ENCODE assay signal across 19 cellular contexts in genomic region chr12:9910716-9911421, GRCh38. TPM values are rescaled to one million over a fixed set of nuclear protein-coding genes. Genes with fewer than 3 reads are reported as not detected.
DNase-seq lines count a peak whose midpoint lies in the region; ATAC-seq and TF ChIP-seq lines count a peak whose summit lies in the region.
"Had no signal": no experiment of that assay in that cellular context is flagged by ENCODE, and none has a peak within 500 bp of the region (broad histone marks: within the 10 kb centered on the region; RNA-seq: fewer than 3 reads in every experiment).

No MANE protein-coding gene starts in this region.

- CTCF ChIA-PET in A673 (lab: Charles Lee) (no interaction called here), HEK293 (lab: Yijun Ruan, JAX) (no interaction called here)

- 58% methylated on average over 7 of the region's 7 CpGs for WGBS in hepatocyte (ENCODE audit: low lambda C conversion rate, missing lambda C conversion rate)

- peaks cover 2% of the 10 kb centered on the region for H3K79me2 ChIP-seq in hepatocyte

- H3K9me3 Mint-ChIP-seq in stimulated activated memory B cell treated with anti-CD40 and anti-IgM and Interleukin-4, amounts not matched to agents 10 μg/mL and 1 μg/mL and 100 μg/mL, for 72 hours: peaks cover 19% of the 10 kb centered on the region

- H3K27me3 ChIP-seq in A673 (replicated peaks; ENCODE audit: insufficient read depth, low read depth, low read length, poor library complexity): no peaks in the 10 kb centered on the region
- no peaks in the 10 kb centered on the region for H3K27me3 ChIP-seq in adipocyte (replicated peaks; ENCODE audit: control insufficient read depth, insufficient read depth, low read length)
- H3K27me3 ChIP-seq in hepatocyte: no peaks in the 10 kb centered on the region
- H3K27me3 ChIP-seq: esophagus squamous epithelium had no signal

- H3K27ac ChIP-seq in A673 (ENCODE audit: low read depth, low read length, poor library complexity, severe bottlenecking) (no peak overlapping the region), HEK293 (ENCODE audit: extremely low read depth, low read depth, low read length) (no peak overlapping the region), hepatocyte (peak overlapping the region; percentile 92)
- H3K27ac ChIP-seq: esophagus squamous epithelium had no signal

- H3K9ac ChIP-seq in adipocyte (ENCODE audit: low read length): no peak overlapping the region

- H3K4me3 ChIP-seq in A673 (ENCODE audit: low read depth, low read length, poor library complexity, severe bottlenecking): no peak overlapping the region
- H3K4me3 ChIP-seq in HEK293 (ENCODE audit: low read depth, low read length): no peak overlapping the region
- H3K4me3 ChIP-seq in adipocyte (ENCODE audit: low read length): peak overlapping the region; percentile 50
- no peak overlapping the region for H3K4me3 ChIP-seq in hepatocyte
- H3K4me3 ChIP-seq: esophagus squamous epithelium had no signal

- POLR2A ChIA-PET in A673 (lab: Charles Lee; ENCODE audit: low non-redundant PET): no interaction called here
- POLR2A ChIA-PET in HEK293 (lab: Yijun Ruan, JAX): no interaction called here

- intact Hi-C loops in A673 (cut with micrococcal nuclease; ENCODE audit: unreplicated experiment) (no loop called here), head of caudate nucleus (cut with DNase I) (no loop called here)

- H3K4me2 ChIP-seq in hepatocyte: peak overlapping the region; percentile 52

- no peak for ATAC-seq in stimulated activated memory B cell treated with anti-CD40 and anti-IgM and Interleukin-4, amounts not matched to agents 10 μg/mL and 1 μg/mL and 100 μg/mL, for 72 hours
- ATAC-seq: Right ventricle myocardium inferior had no signal

- peaks cover 5% of the 10 kb centered on the region for H3K36me3 Mint-ChIP-seq in stimulated activated memory B cell treated with anti-CD40 and anti-IgM and Interleukin-4, amounts not matched to agents 10 μg/mL and 1 μg/mL and 100 μg/mL, for 72 hours

- H3K4me1 ChIP-seq in A673 (ENCODE audit: insufficient read depth, low read length, poor library complexity, severe bottlenecking): no peaks in the 10 kb centered on the region
- H3K4me1 ChIP-seq in HEK293 (ENCODE audit: control insufficient read depth, insufficient read depth, low read length): no peaks in the 10 kb centered on the region
- H3K4me1 ChIP-seq in adipocyte (ENCODE audit: control insufficient read depth, insufficient read depth, low read length): no peaks in the 10 kb centered on the region
- H3K4me1 ChIP-seq in hepatocyte (ENCODE audit: insufficient read depth): peaks cover 23% of the 10 kb centered on the region

- TF ChIP-seq CTCF in A673 (conservative IDR thresholded peaks at IDR 0.05; ENCODE audit: low read depth, low read length) (no peak), HEK293 (tag by site-specific recombination; IDR thresholded peaks at IDR 0.05) (no peak), hepatocyte (IDR thresholded peaks at IDR 0.05; ENCODE audit: poor library complexity) (no peak)

- peaks cover 22% of the 10 kb centered on the region for H3K27me3 Mint-ChIP-seq in stimulated activated memory B cell treated with anti-CD40 and anti-IgM and Interleukin-4, amounts not matched to agents 10 μg/mL and 1 μg/mL and 100 μg/mL, for 72 hours

- DNase-seq in A673 (ENCODE audit: low spot score): peak; percentile 23
- no peak for DNase-seq in adipocyte (ENCODE audit: low read depth)
- DNase-seq in hepatocyte (ENCODE audit: low spot score): peak; percentile 74
- no peak for DNase-seq in amygdala (lab: John Stamatoyannopoulos, UW)
- DNase-seq in stimulated activated CD8-positive, alpha-beta memory T cell treated with anti-CD3 and anti-CD28 coated beads, Interleukin-4, amount 100 ng/mL, for 48 hours: no peak
- DNase-seq in head of caudate nucleus: no peak
- DNase-seq: activated CD4-positive, alpha-beta T cell treated with anti-CD3 and anti-CD28 coated beads for 4 hours; anterior cingulate cortex; cortex of kidney; esophagus squamous epithelium; NCI-H2081 treated with DMSO at 0.1 percent for 48 hours; NCI-H748 treated with DMSO at 0.1 percent for 48 hours; small intestine had no signal

- no peak overlapping the region for H3K27ac Mint-ChIP-seq in stimulated activated memory B cell treated with anti-CD40 and anti-IgM and Interleukin-4, amounts not matched to agents 10 μg/mL and 1 μg/mL and 100 μg/mL, for 72 hours
- H3K27ac Mint-ChIP-seq: activated T-helper 1 cell treated with anti-CD3 and anti-CD28 coated beads, Interleukin-12 subunit alpha, Interleukin-12 subunit beta, Interleukin-2, Interleukin-4 antibody, amounts not matched to agents 30 ng/mL and 10 ng/mL and 1 ng/mL, durations not matched to agents 14 hours and 24 hours and 36 hours; T-helper 2 cell treated with Interferon-gamma antibody and Interleukin-4, amounts not matched to agents 5 μg/mL and 100 μg/mL, for 36 hours had no signal

- no peaks in the 10 kb centered on the region for H4K20me1 ChIP-seq in hepatocyte (ENCODE audit: insufficient read depth, poor library complexity, severe bottlenecking)

- H3K9me2 ChIP-seq in hepatocyte (replicated peaks; ENCODE audit: insufficient read depth): no peaks in the 10 kb centered on the region

- no TSS peak for BruUV-seq in A673 (replicated peaks; lab: Mats Ljungman, UMichigan)

- peaks cover 9% of the 10 kb centered on the region for H3K4me1 Mint-ChIP-seq in stimulated activated memory B cell treated with anti-CD40 and anti-IgM and Interleukin-4, amounts not matched to agents 10 μg/mL and 1 μg/mL and 100 μg/mL, for 72 hours

- H2AFZ ChIP-seq in hepatocyte: no peak overlapping the region

- H3K4me3 Mint-ChIP-seq in stimulated activated memory B cell treated with anti-CD40 and anti-IgM and Interleukin-4, amounts not matched to agents 10 μg/mL and 1 μg/mL and 100 μg/mL, for 72 hours: no peak overlapping the region
- H3K4me3 Mint-ChIP-seq: activated T-helper 1 cell treated with anti-CD3 and anti-CD28 coated beads, Interleukin-12 subunit alpha, Interleukin-12 subunit beta, Interleukin-2, Interleukin-4 antibody, amounts not matched to agents 30 ng/mL and 10 ng/mL and 1 ng/mL, durations not matched to agents 14 hours and 24 hours and 36 hours; T-helper 2 cell treated with Interferon-gamma antibody and Interleukin-4, amounts not matched to agents 5 μg/mL and 100 μg/mL, for 36 hours had no signal

- H3K36me3 ChIP-seq in A673 (ENCODE audit: insufficient read depth, low read length, poor library complexity, severe bottlenecking) (no peaks in the 10 kb centered on the region), HEK293 (ENCODE audit: control insufficient read depth in 2 of 2, insufficient read depth in 1 of 2, low read length in 2 of 2) (no peaks in the 10 kb centered on the region), adipocyte (ENCODE audit: control insufficient read depth, insufficient read depth, low read length, severe bottlenecking) (no peaks in the 10 kb centered on the region), hepatocyte (replicated peaks; ENCODE audit: insufficient read depth, low read depth) (no peaks in the 10 kb centered on the region)
- H3K36me3 ChIP-seq: esophagus squamous epithelium had no signal

- H3K9me3 ChIP-seq in A673 (ENCODE audit: low read depth, low read length, poor library complexity, severe bottlenecking): peaks cover 22% of the 10 kb centered on the region
- no peaks in the 10 kb centered on the region for H3K9me3 ChIP-seq in HEK293 (ENCODE audit: control insufficient read depth, insufficient read depth, low read depth, low read length)
- H3K9me3 ChIP-seq in adipocyte (ENCODE audit: control insufficient read depth, low read length): peaks cover 36% of the 10 kb centered on the region
- no peaks in the 10 kb centered on the region for H3K9me3 ChIP-seq in hepatocyte (ENCODE audit: low read depth)

TF ChIP-seq in HEK293, 187 proteins besides CTCF, POLR2A, EP300 and RAD21 (continues in another document):
- TF ChIP-seq GLIS2 (tag by site-specific recombination; IDR thresholded peaks at IDR 0.05) (no peak), TRIM28 (IDR thresholded peaks at IDR 0.05; ENCODE audit: borderline replicate concordance, low read length) (peak; percentile 98), SCRT2 (tag by site-specific recombination; IDR thresholded peaks at IDR 0.05) (peak; percentile 48; the same call in 1 of the 2 replicates), BCL11A (tag by site-specific recombination; IDR thresholded peaks at IDR 0.05; ENCODE audit: low read depth) (no peak), ZNF394 (tag by site-specific recombination; IDR thresholded peaks at IDR 0.05; ENCODE audit: borderline replicate concordance) (no peak), ZNF169 (tag by site-specific recombination; IDR thresholded peaks at IDR 0.05) (no peak)

RNA-seq across cellular contexts. Expression of gene CLEC2A, which starts 21.3 kb away (rescaled TPM):
- total RNA-seq in A673 (2021) (not detected in 2 replicates), hepatocyte (0.28 TPM in 1 of 2 replicates, not detected in the other)
- polyA plus RNA-seq in hepatocyte: 2.1 TPM in 1 of 2 replicates, not detected in the other
- total RNA-seq: activated T-helper 1 cell treated with anti-CD3 and anti-CD28 coated beads, Interleukin-12 subunit alpha, Interleukin-12 subunit beta, Interleukin-2, Interleukin-4 antibody, amounts not matched to agents 30 ng/mL and 10 ng/mL and 1 ng/mL, durations not matched to agents 14 hours and 24 hours and 36 hours; esophagus squamous epithelium; osteoblast; Right ventricle myocardium inferior had no signal
- polyA plus RNA-seq: small intestine had no signal

RNA-seq across cellular contexts. Expression of gene KLRF2, which starts 29.6 kb away (rescaled TPM):
- not detected in 2 replicates for total RNA-seq in A673 (2021)
- total RNA-seq in hepatocyte: not detected in 2 replicates
- 0.36 TPM in 1 of 2 replicates, not detected in the other for polyA plus RNA-seq in hepatocyte
- total RNA-seq: activated T-helper 1 cell treated with anti-CD3 and anti-CD28 coated beads, Interleukin-12 subunit alpha, Interleukin-12 subunit beta, Interleukin-2, Interleukin-4 antibody, amounts not matched to agents 30 ng/mL and 10 ng/mL and 1 ng/mL, durations not matched to agents 14 hours and 24 hours and 36 hours; esophagus squamous epithelium; osteoblast; Right ventricle myocardium inferior had no signal
- polyA plus RNA-seq: small intestine had no signal

RNA-seq across cellular contexts. Expression of gene CLEC2B, which starts 41.7 kb away (rescaled TPM):
- total RNA-seq in A673 (2021): 9.4 and 12.3 TPM in 2 replicates
- total RNA-seq in hepatocyte: 5.0 and 5.7 TPM in 2 replicates
- 4.9 and 5.9 TPM in 2 replicates for polyA plus RNA-seq in hepatocyte

Comparison
In these comparisons a context has a peak if more than half of its experiments do, and no peak if none do; other contexts are left out.
1. DNase-seq: peak in A673 (single experiment) and hepatocyte (single experiment); none in adipocyte (single experiment), amygdala (0 of 56), stimulated activated CD8-positive, alpha-beta memory T cell treated with anti-CD3 and anti-CD28 coated beads, Interleukin-4, amount 100 ng/mL, for 48 hours (single experiment) and head of caudate nucleus (0 of 42).